22 cellular contexts compared by ENCODE assay signal in the genomic region with DNA sequence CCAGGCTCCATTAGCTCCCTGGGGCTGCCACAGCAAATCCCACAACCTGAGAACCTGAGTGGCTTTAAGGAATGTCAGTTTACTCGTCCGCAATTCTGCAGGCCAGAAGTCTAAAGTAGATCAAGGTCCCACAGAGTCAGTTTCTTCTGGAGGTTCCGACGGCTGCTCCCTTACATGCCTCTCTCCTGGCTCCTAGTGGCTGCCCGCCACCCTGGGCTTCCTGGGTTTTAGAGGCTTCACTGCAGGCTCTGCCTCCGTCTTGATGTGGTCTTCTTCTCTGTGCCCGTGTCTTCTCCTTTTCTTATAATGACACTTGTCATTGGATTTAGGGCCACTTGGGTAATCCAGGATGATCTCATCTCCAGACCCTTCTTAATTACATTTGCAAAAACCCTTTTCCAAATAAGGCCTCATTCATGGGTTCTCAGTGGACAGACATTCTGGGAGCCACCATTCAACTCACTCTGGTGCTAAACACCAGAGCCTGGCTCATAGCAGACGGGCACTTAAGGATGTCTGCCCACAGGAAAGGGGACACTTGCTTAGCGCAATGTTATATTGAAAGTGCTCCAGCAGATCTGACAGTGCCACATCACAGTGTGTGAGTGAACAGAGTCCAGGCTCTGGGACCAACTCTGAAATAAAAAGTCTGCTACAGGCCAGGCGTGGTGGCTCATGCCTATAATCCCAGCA.
DNase-seq lines count a peak whose midpoint lies in the region; TF ChIP-seq lines count a peak whose summit lies in the region.
"Had no signal": no experiment of that assay in that cellular context is flagged by ENCODE, and none has a peak within 500 bp of the region (broad histone marks: within the 10 kb centered on the region; RNA-seq: fewer than 3 reads in every experiment).

No MANE protein-coding gene starts in this region.

- H3K36me3 ChIP-seq in kidney epithelial cell (ENCODE audit: control insufficient read depth, insufficient read depth, low read length): no peaks in the 10 kb centered on the region
- H3K36me3 ChIP-seq: gastrocnemius medialis, SJSA1, tibial artery had no signal

- no peaks in the 10 kb centered on the region for H3K27me3 ChIP-seq in kidney epithelial cell (ENCODE audit: control insufficient read depth, insufficient read depth, low read length)
- H3K27me3 ChIP-seq: gastrocnemius medialis, SJSA1 had no signal

- no peak overlapping the region for H3K4me3 ChIP-seq in LNCaP clone FGC (ENCODE audit: low read depth, low read length)
- H3K4me3 ChIP-seq in kidney epithelial cell (ENCODE audit: low read depth, low read length): no peak overlapping the region
- H3K4me3 ChIP-seq: gastrocnemius medialis, PC-9, SJSA1, tibial artery had no signal

- DNase-seq in DMS114 treated with DMSO at 0.1 percent for 48 hours (lab: John Stamatoyannopoulos, UW; ENCODE audit: unreplicated experiment) (peak; percentile 3), LNCaP clone FGC (ENCODE audit: low read depth) (no peak), kidney epithelial cell (ENCODE audit: low read depth) (no peak), NCI-H187 treated with DMSO at 0.1 percent for 48 hours (lab: John Stamatoyannopoulos, UW) (no peak), LoVo (ENCODE audit: low spot score) (no peak)
- DNase-seq in stimulated activated naive CD4-positive, alpha-beta T cell treated with Interleukin-2 at 50 U/mL for 16 hours (lab: John Stamatoyannopoulos, UW): no peak
- DNase-seq: activated CD4-positive, CD25-positive, alpha-beta regulatory T cell treated with anti-CD3 and anti-CD28 coated beads, Interleukin-2, amount 50 U/mL, for 72 hours; activated T-cell treated with anti-CD3 and anti-CD28 coated beads, Interleukin-2, amount 50 U/mL, for 48 hours; AML-193; aorta; COR-L47; gastrocnemius medialis; HFFc6; NCI-H1417; NCI-H526 treated with DMSO at 0.1 percent for 48 hours; nephron progenitor cell; PC-9; stimulated activated naive B cell treated with anti-CD40 and anti-IgM and Interleukin-4, amounts not matched to agents 10 μg/mL and 1 μg/mL and 100 μg/mL, for 72 hours; T-helper 9 cell; tibial artery had no signal

- H3K27ac ChIP-seq in VCaP: no peak overlapping the region
- H3K27ac ChIP-seq: gastrocnemius medialis, PC-9, SJSA1, tibial artery had no signal

- TF ChIP-seq CTCF in LNCaP clone FGC (IDR thresholded peaks at IDR 0.05; ENCODE audit: control insufficient read depth, extremely low read depth, insufficient read depth): 0 out of 2 replicates have a peak, but pooled peaks have one; percentile 16
- TF ChIP-seq CTCF in VCaP (conservative IDR thresholded peaks at IDR 0.05): peak; percentile 15; the same call in 1 of the 2 replicates
- TF ChIP-seq CTCF in kidney epithelial cell (IDR thresholded peaks at IDR 0.05; ENCODE audit: insufficient read depth, low read length, poor library complexity, severe bottlenecking): peak; percentile 16
